In the genomic region with DNA sequence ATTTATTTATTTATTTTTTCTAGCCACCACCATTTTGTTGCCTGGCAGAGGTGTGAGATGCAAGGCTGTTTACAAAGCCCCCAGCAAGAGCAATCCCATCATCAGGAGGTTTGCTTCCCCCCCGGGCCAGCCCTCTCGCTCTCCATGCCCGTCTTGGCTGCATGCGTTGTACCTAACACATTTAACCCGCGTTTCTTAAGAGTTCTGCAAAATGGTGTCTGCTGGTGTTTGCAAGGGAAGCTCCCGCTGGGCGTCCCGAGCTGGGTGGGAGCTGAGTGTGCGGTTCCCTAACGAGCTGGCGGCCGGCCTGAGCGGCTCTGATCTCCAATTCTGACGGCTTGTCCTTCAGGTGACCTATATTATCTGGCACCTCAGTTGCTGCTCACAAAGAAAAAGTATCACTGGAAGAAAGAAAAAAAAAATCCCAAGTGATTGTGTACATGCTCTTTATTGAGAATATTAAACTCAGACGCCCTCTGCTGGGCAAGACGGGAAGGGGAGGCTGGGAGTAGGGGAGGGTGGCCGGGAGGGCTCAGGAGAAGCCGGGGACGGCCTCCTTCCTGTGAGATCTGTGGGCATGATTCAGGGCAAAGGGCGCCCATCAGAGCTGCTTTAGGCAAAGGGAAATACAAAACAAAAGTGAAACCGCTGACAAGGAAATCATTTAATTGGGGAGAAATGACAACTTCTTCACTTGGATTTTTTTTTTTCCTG, we compare ENCODE assay signal across 8 cellular contexts.
DNase-seq lines count a peak whose midpoint lies in the region; ATAC-seq and TF ChIP-seq lines count a peak whose summit lies in the region.

No MANE protein-coding gene starts in this region.

- H3K27me3 Mint-ChIP-seq in HFFc6 (ENCODE audit: insufficient read depth) = peaks cover 8% of the 10 kb centered on the region

- no peaks in the 10 kb centered on the region for H3K9me3 Mint-ChIP-seq in HFFc6

- peak overlapping the region; percentile 92 for H3K4me3 Mint-ChIP-seq in HFFc6

- no peaks in the 10 kb centered on the region for H3K27me3 ChIP-seq in psoas muscle (ENCODE audit: insufficient read depth in 3 of 3, low read length in 2 of 3)

- no peaks in the 10 kb centered on the region for H3K9me3 ChIP-seq in psoas muscle

- peak overlapping the region; percentile 81 for H3K27ac ChIP-seq in psoas muscle
- peak overlapping the region; percentile 87 for H3K27ac ChIP-seq in urinary bladder (ENCODE audit: low read depth)

- intact Hi-C loops in left ventricle myocardium superior (cut with micrococcal nuclease) (no loop called here), psoas muscle (cut with DNase I) (loop anchor here (1.0 to 2.0 kb wide), 2 partner anchors 335 to 337 kb away; no protein-coding TSS in a partner anchor)

- H3K4me1 ChIP-seq in psoas muscle (peaks cover 6% of the 10 kb centered on the region), urinary bladder (ENCODE audit: insufficient read depth) (no peaks in the 10 kb centered on the region)

- WGBS in psoas muscle, 3 donors = 0 to 1% (median 1%) methylated on average over 22 of the region's 22 CpGs
- WGBS in urinary bladder = under 1% methylated on average over 22 of the region's 22 CpGs

- DNase-seq in GF-D8 (lab: John Stamatoyannopoulos, UW) (peak; percentile 81), HFFc6 (peak; percentile 91), NCI-H1436 (lab: John Stamatoyannopoulos, UW) (peak; percentile 91), T-helper 1 cell (peak; percentile 80 to 93 (median 91)), amniotic stem cell (lab: John Stamatoyannopoulos, UW) (peak; percentile 61), left ventricle myocardium superior (peak; percentile 96), psoas muscle (peak; percentile 93 to 95)

- H3K36me3 Mint-ChIP-seq in HFFc6 (ENCODE audit: low read depth) = peaks cover 6% of the 10 kb centered on the region; the same call in 1 of the 2 replicates

- ATAC-seq in left ventricle myocardium superior = peak; percentile 88
- peak; percentile 94 to 96 (median 95) for ATAC-seq in psoas muscle

- H3K36me3 ChIP-seq in psoas muscle (ENCODE audit: insufficient read depth in 1 of 2, low read depth in 1 of 2) (no peaks in the 10 kb centered on the region), urinary bladder (ENCODE audit: insufficient read depth) (no peaks in the 10 kb centered on the region)

- peak overlapping the region; percentile 98 for H3K27ac Mint-ChIP-seq in HFFc6

- H3K4me3 ChIP-seq in psoas muscle (peak overlapping the region; percentile 79), urinary bladder (ENCODE audit: low read depth, low read length) (peak overlapping the region; percentile 55)

- peak; percentile 95 for TF ChIP-seq CTCF in HFFc6 (IDR thresholded peaks at IDR 0.05)
- TF ChIP-seq CTCF in psoas muscle (IDR thresholded peaks at IDR 0.05) = peak; percentile 79

- peaks cover 63% of the 10 kb centered on the region for H3K4me1 Mint-ChIP-seq in HFFc6 (ENCODE audit: low read depth)

Comparison
In these comparisons a context has a peak if more than half of its experiments do, and no peak if none do; other contexts are left out.
1. Peak in every context shown above with its lines: DNase-seq, ATAC-seq, H3K4me3 ChIP-seq and H3K27ac ChIP-seq.